Comparison of ENCODE assay signal across 9 cellular contexts in the genomic region with DNA sequence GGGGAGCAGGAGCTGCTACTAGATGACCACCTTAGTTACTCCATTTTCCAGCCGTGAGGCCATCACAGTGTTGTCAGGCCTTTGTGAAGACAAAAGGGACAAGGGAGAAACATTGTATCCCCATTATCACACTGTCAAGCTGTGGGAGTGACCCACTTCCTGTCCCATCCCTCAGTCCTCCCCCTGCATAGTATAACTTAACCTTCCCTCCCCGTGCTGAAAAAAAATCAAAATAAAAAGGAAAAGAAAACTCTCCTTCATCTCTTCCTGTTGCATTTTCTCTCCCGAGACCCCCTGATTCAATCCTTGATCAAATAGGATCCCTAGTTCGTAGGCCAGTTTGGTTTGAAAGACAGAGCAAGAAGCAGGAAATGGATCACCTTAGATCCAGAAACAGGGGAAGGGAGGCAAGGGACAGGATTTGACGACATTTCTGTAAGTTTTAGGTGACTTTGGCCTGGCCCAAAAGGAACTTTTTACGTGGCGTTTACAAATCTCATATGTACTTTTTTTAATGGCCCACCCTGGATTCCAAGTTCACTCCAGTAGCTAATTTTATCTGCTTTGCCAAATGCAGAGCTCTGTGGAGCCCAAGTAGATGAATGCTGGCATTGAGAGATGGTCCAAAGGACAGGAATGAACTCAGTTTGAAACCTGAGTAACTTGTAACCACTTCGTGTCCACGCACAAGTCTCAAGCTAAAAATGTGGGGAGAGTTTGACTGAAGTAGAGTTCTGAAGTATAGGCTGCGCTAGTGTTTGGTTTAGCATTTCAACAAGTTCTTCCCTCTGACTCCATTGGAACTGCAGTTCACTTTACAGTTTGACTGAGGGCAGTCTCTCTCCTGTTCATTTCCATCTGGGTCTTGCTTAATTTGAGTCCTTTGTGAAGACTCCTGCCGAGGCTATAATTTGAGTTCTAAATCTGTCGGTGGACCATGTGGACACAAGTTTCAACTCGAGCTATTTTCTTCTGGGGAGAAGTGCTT. TPM values are rescaled to one million over a fixed set of nuclear protein-coding genes. Genes with fewer than 3 reads are reported as not detected.
A peak's percentile ranks its signal among the peaks of the same experiment; 100 is the strongest.
DNase-seq lines count a peak whose midpoint lies in the region; ATAC-seq and TF ChIP-seq lines count a peak whose summit lies in the region.
"Had no signal": no experiment of that assay in that cellular context is flagged by ENCODE, and none has a peak within 500 bp of the region (broad histone marks: within the 10 kb centered on the region; RNA-seq: fewer than 3 reads in every experiment).

No MANE protein-coding gene starts in this region.

- no peaks in the 10 kb centered on the region for H3K36me3 ChIP-seq in duodenal mucosa (ENCODE audit: control insufficient read depth in 1 of 2, insufficient read depth in 2 of 2, low read length in 2 of 2)

- no peak for TF ChIP-seq CTCF in CD4-positive, alpha-beta T cell (IDR thresholded peaks at IDR 0.05)
- TF ChIP-seq CTCF in neural crest cell (conservative IDR thresholded peaks at IDR 0.05), result no peak

- H3K27me3 ChIP-seq in CD4-positive, alpha-beta T cell (ENCODE audit: control insufficient read depth, insufficient read depth, low read length), result no peaks in the 10 kb centered on the region
- no peaks in the 10 kb centered on the region for H3K27me3 ChIP-seq in duodenal mucosa (ENCODE audit: control insufficient read depth in 1 of 2, insufficient read depth in 2 of 2, low read length in 2 of 2)

- H3K27ac Mint-ChIP-seq in CD4-positive, alpha-beta T cell, result peak overlapping the region; percentile 94
- no peak overlapping the region for H3K27ac Mint-ChIP-seq in neural crest cell (ENCODE audit: unreplicated experiment)

- peaks cover 10% of the 10 kb centered on the region for H3K36me3 Mint-ChIP-seq in CD4-positive, alpha-beta T cell (ENCODE audit: low read depth)
- no peaks in the 10 kb centered on the region for H3K36me3 Mint-ChIP-seq in neural crest cell (ENCODE audit: low read depth)

- no peak for ATAC-seq in CD4-positive, alpha-beta T cell (ENCODE audit: poor library complexity)
- ATAC-seq in GM19023 (IDR thresholded peaks at IDR 0.05; ENCODE audit: unreplicated experiment), result no peak
- no peak for ATAC-seq in HG03442 (IDR thresholded peaks at IDR 0.05; ENCODE audit: unreplicated experiment)

- H3K27ac ChIP-seq in CD4-positive, alpha-beta T cell (ENCODE audit: low read depth, low read length), result peak overlapping the region; percentile 21
- no peak overlapping the region for H3K27ac ChIP-seq in duodenal mucosa (ENCODE audit: low read depth, low read length)

- H3K27me3 Mint-ChIP-seq in CD4-positive, alpha-beta T cell, result no peaks in the 10 kb centered on the region
- no peaks in the 10 kb centered on the region for H3K27me3 Mint-ChIP-seq in neural crest cell (ENCODE audit: low read depth)

- no peak for DNase-seq in CD4-positive, alpha-beta T cell
- DNase-seq in NCI-H69 (lab: John Stamatoyannopoulos, UW) (peak; percentile 28), neural crest cell (ENCODE audit: low read depth, low spot score) (no peak), NCI-H2196 treated with DMSO at 0.1 percent for 48 hours (lab: John Stamatoyannopoulos, UW; ENCODE audit: unreplicated experiment) (no peak), mesenteric fat pad (ENCODE audit: low spot score) (no peak)
- DNase-seq: NCI-H526 treated with DMSO at 0.1 percent for 48 hours had no signal

- peaks cover 67% of the 10 kb centered on the region for H3K4me1 Mint-ChIP-seq in CD4-positive, alpha-beta T cell (ENCODE audit: low read depth)
- peaks cover 50% of the 10 kb centered on the region for H3K4me1 Mint-ChIP-seq in neural crest cell

- POLR2A ChIA-PET in CD4-positive, alpha-beta T cell (lab: Charles Lee), result interaction anchor here (1.0 to 2.7 kb wide), 4 partner anchors 16 to 102 kb away, joined by 3 to 19 read pairs (median 4); partner anchors contain the start of gene GATAD2A

- peak overlapping the region; percentile 96 for H3K4me3 Mint-ChIP-seq in CD4-positive, alpha-beta T cell
- H3K4me3 Mint-ChIP-seq in neural crest cell, result peak overlapping the region; percentile 95

- peak overlapping the region in 1 of 2 donors; percentile 43 for H3K4me3 ChIP-seq in duodenal mucosa (ENCODE audit: low read depth in 1 of 2, low read length in 2 of 2)

- intact Hi-C loops in CD4-positive, alpha-beta T cell (cut with DNase I, micrococcal nuclease), result loop anchor here in 1 of 2 experiments (5.0 kb wide), 1 partner anchor 103 kb away; no protein-coding TSS in a partner anchor

- H3K9me3 Mint-ChIP-seq in CD4-positive, alpha-beta T cell, result no peaks in the 10 kb centered on the region
- H3K9me3 Mint-ChIP-seq in neural crest cell, result no peaks in the 10 kb centered on the region

- CTCF ChIA-PET in CD4-positive, alpha-beta T cell (lab: Charles Lee), result interaction anchor here (0.9 to 1.2 kb wide), 2 partner anchors 17 to 101 kb away, joined by 3 to 4 read pairs; partner anchors contain the start of gene GATAD2A

- peak overlapping the region; percentile 27 to 47 for H3K9ac ChIP-seq in duodenal mucosa (ENCODE audit: low read depth in 1 of 2, low read length in 2 of 2)

- peaks cover 30 to 45% of the 10 kb centered on the region in 2 donors for H3K4me1 ChIP-seq in duodenal mucosa (ENCODE audit: control insufficient read depth in 1 of 2, insufficient read depth in 2 of 2, low read length in 2 of 2)

- no peaks in the 10 kb centered on the region for H3K9me3 ChIP-seq in CD4-positive, alpha-beta T cell (ENCODE audit: control insufficient read depth, low read length)
- no peaks in the 10 kb centered on the region for H3K9me3 ChIP-seq in duodenal mucosa (ENCODE audit: control insufficient read depth in 1 of 2, low read length in 2 of 2)

RNA-seq across cellular contexts. Expression of gene GATAD2A, which starts 16.6 kb away (rescaled TPM):
- total RNA-seq in CD4-positive, alpha-beta T cell, result 100 to 1,000 TPM; 104 to 107 TPM
- total RNA-seq in neural crest cell, result 150 and 158 TPM in 2 replicates
- 98.9 TPM for total RNA-seq in mesenteric fat pad
